In the genomic region with DNA sequence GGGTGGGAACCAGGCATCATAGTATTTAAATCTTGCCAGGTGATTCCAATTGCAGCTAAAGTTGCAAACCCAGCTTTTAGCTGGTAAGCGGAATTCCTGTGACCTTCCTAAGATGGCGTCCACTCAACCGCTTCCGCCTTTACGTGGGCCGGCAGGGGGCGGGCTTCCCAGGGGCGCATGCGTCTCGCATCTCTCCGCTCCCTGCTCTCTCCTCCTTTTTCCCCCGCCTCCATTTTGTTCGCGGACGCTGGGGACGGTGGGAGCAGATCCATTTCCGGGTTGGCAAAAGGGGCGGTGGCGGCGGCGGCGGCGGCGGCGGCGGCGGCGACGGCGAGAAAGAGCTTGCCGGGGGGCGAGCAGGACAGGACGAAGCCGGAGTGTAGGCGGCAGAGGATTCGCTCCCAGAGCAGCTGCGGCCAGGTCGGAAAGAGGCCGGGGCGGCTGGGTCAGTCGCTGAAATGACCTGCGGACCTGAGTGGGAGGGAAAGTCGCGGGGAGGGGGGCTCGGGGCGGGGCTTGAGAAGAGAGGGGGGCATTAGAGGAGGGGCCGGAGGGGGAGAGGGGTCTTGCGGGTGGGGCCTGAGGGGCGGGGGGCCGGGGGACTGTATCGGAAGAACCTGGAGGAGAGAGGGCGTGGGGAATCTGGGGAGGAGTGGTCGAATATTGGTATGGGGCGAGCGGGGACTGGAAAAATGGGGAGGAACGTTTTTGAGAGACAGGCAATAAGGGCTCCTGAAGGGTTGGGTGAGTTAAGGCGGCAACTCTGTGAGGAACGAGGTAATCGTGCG, we compare ENCODE assay signal across 8 cellular contexts. TPM values are rescaled to one million over a fixed set of nuclear protein-coding genes. Genes with fewer than 3 reads are reported as not detected.
DNase-seq lines count a peak whose midpoint lies in the region; ATAC-seq and TF ChIP-seq lines count a peak whose summit lies in the region.

Gene WIPF2, plus strand, starts transcription at position 232 of the 788 bp plus-strand sequence. CDS start 37,156 bp downstream, outside the sequence.

- H3K4me1 Mint-ChIP-seq in osteocyte (ENCODE audit: unreplicated experiment), result peaks cover 22% of the 10 kb centered on the region

- peak; percentile 38 for TF ChIP-seq CTCF in GM06990 (IDR thresholded peaks at IDR 0.05; ENCODE audit: insufficient read depth, low read length, poor library complexity, severe bottlenecking)
- peak; percentile 88 for TF ChIP-seq CTCF in osteocyte (IDR thresholded peaks at IDR 0.05)
- peak; percentile 38 to 66 (median 58) for TF ChIP-seq CTCF in thyroid gland (IDR thresholded peaks at IDR 0.05)

- H3K27me3 Mint-ChIP-seq in osteocyte (ENCODE audit: unreplicated experiment), result no peaks in the 10 kb centered on the region

- no peaks in the 10 kb centered on the region for H3K9me3 ChIP-seq in thyroid gland

- peak; percentile 95 for DNase-seq in GM06990 (ENCODE audit: extremely low read depth, insufficient read length)
- peak; percentile 98 for DNase-seq in NCI-H1092 treated with DMSO at 0.1 percent for 48 hours (lab: John Stamatoyannopoulos, UW)
- DNase-seq in SKM-1 (lab: John Stamatoyannopoulos, UW; ENCODE audit: unreplicated experiment), result peak; percentile 86
- peak; percentile 96 to 98 for DNase-seq in activated naive CD4-positive, alpha-beta T cell treated with anti-CD3 and anti-CD28 coated beads, Interleukin-2, amount 50 U/mL, for 72 hours (ENCODE audit: low spot score in 2 of 2)
- DNase-seq in head of caudate nucleus, result peak; percentile 89 to 99 (median 97)
- peak; percentile 99 for DNase-seq in osteocyte (ENCODE audit: extremely low spot score, unreplicated experiment)
- peak; percentile 97 to 98 for DNase-seq in thyroid gland

- peak within 1 kb of the TSS; percentile 94 for H3K4me3 Mint-ChIP-seq in osteocyte (ENCODE audit: unreplicated experiment)

- intact Hi-C loops in head of caudate nucleus (cut with DNase I) (loop anchor here (1.0 kb wide), 1 partner anchor 68 kb away; the partner anchor contains the start of gene CDC6), thyroid gland (cut with DNase I) (no loop called here)

- peak; percentile 87 for ATAC-seq in HG02571 (IDR thresholded peaks at IDR 0.05; ENCODE audit: unreplicated experiment)
- peak; percentile 96 to 97 for ATAC-seq in activated naive CD4-positive, alpha-beta T cell treated with anti-CD3 and anti-CD28 coated beads, Interleukin-2, amount 50 U/mL, for 72 hours

- no peaks in the 10 kb centered on the region; the same call in 1 of the 2 replicates for H3K36me3 ChIP-seq in GM06990 (ENCODE audit: control insufficient read depth, insufficient read depth, low read length)
- no peaks in the 10 kb centered on the region for H3K36me3 ChIP-seq in thyroid gland

- peak within 1 kb of the TSS; percentile 73 for H3K4me3 ChIP-seq in GM06990 (replicated peaks; ENCODE audit: low read depth, low read length)
- H3K4me3 ChIP-seq in thyroid gland (replicated peaks in 1 of 3), result peak within 1 kb of the TSS; percentile 47 to 71 (median 66)

- H3K9me3 Mint-ChIP-seq in activated naive CD4-positive, alpha-beta T cell treated with anti-CD3 and anti-CD28 coated beads, Interleukin-2, amount 50 U/mL, for 72 hours, result no peaks in the 10 kb centered on the region
- no peaks in the 10 kb centered on the region for H3K9me3 Mint-ChIP-seq in osteocyte (ENCODE audit: unreplicated experiment)

- H3K36me3 Mint-ChIP-seq in activated naive CD4-positive, alpha-beta T cell treated with anti-CD3 and anti-CD28 coated beads, Interleukin-2, amount 50 U/mL, for 72 hours, result peaks cover 5 to 8% of the 10 kb centered on the region in 2 donors
- H3K36me3 Mint-ChIP-seq in osteocyte (ENCODE audit: unreplicated experiment), result no peaks in the 10 kb centered on the region

- peak within 1 kb of the TSS; percentile 98 to 100 for H3K27ac Mint-ChIP-seq in activated naive CD4-positive, alpha-beta T cell treated with anti-CD3 and anti-CD28 coated beads, Interleukin-2, amount 50 U/mL, for 72 hours
- peak within 1 kb of the TSS; percentile 99 for H3K27ac Mint-ChIP-seq in osteocyte (ENCODE audit: unreplicated experiment)

- peak in 1 of 2 donors; percentile 75 for TF ChIP-seq POLR2A in thyroid gland (IDR thresholded peaks at IDR 0.05)

- WGBS in thyroid gland, 2 donors, result 1 to 3% methylated on average over 34 to 57 of the region's 60 CpGs

- peaks cover 13 to 15% of the 10 kb centered on the region in 2 donors for H3K4me1 ChIP-seq in thyroid gland

- H3K27me3 ChIP-seq in GM06990 (replicated peaks; ENCODE audit: control insufficient read depth, insufficient read depth, low read length) (no peaks in the 10 kb centered on the region), thyroid gland (no peaks in the 10 kb centered on the region)

- peak within 1 kb of the TSS; percentile 57 to 92 (median 79) for H3K27ac ChIP-seq in thyroid gland

RNA-seq across cellular contexts. Expression of gene WIPF2, which starts in this region (rescaled TPM):
- total RNA-seq in activated naive CD4-positive, alpha-beta T cell treated with anti-CD3 and anti-CD28 coated beads, Interleukin-2, amount 50 U/mL, for 72 hours, result 10 to 100 TPM; 25.7 to 26.4 TPM
- 28.3 and 28.6 TPM in 2 replicates for total RNA-seq in osteocyte
- total RNA-seq in thyroid gland, result 10 to 100 TPM; 13.2 to 14.6 (median 14.5) TPM

Comparison
In these comparisons a context has a peak if more than half of its experiments do, and no peak if none do; other contexts are left out.
1. Peak in every context shown above with its lines: DNase-seq, ATAC-seq, H3K4me3 ChIP-seq and H3K27ac ChIP-seq.
2. CTCF ChIP-seq: peak in every context shown above with its lines; median percentile 88 in osteocyte; 58 in thyroid gland; 38 in GM06990.